Comparison of ENCODE assay signal across 17 cellular contexts in the genomic region with DNA sequence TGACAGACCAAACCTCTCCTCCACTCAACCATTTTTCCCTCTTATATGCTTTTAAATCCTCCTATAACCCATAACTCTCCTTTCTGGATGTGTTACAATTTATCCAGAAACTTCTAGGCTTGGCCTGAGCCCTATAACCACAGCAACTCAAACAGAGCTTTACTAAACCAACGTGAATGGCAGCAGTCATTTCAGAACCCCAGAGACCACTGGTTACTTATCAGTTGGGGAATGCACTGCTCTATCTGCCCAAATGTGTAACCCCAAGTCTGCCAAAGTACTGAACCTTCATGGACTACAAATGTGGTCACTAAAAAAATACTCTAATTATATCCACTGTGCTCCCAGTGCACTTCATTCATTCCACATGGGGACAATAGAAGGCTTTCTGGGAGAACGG. TPM values are rescaled to one million over a fixed set of nuclear protein-coding genes. Genes with fewer than 3 reads are reported as not detected.
DNase-seq lines count a peak whose midpoint lies in the region; ATAC-seq and TF ChIP-seq lines count a peak whose summit lies in the region.
"Had no signal": no experiment of that assay in that cellular context is flagged by ENCODE, and none has a peak within 500 bp of the region (broad histone marks: within the 10 kb centered on the region; RNA-seq: fewer than 3 reads in every experiment).

No MANE protein-coding gene starts in this region.

- no peaks in the 10 kb centered on the region for H3K9me3 Mint-ChIP-seq in activated naive CD4-positive, alpha-beta T cell treated with anti-CD3 and anti-CD28 coated beads for 36 hours
- no peaks in the 10 kb centered on the region for H3K9me3 Mint-ChIP-seq in Caco-2 (ENCODE audit: unreplicated experiment)
- no peaks in the 10 kb centered on the region for H3K9me3 Mint-ChIP-seq in activated CD8-positive, alpha-beta T cell treated with anti-CD3 and anti-CD28 coated beads, Interleukin-2, amount 10 ng/mL, durations not matched to agents 7 days and 5 days (ENCODE audit: insufficient read depth)
- no peaks in the 10 kb centered on the region for H3K9me3 Mint-ChIP-seq in endothelial cell (ENCODE audit: unreplicated experiment)
- H3K9me3 Mint-ChIP-seq: CD8-positive, alpha-beta T cell had no signal

- CTCF ChIA-PET in activated naive CD4-positive, alpha-beta T cell treated with anti-CD3 and anti-CD28 coated beads for 36 hours (lab: Charles Lee): interaction anchor here (1.6 kb wide), 1 partner anchor 9 kb away, joined by 4 read pairs; no protein-coding TSS in a partner anchor
- CTCF ChIA-PET in Caco-2 (lab: Charles Lee): no interaction called here
- CTCF ChIA-PET in activated CD8-positive, alpha-beta T cell treated with anti-CD3 and anti-CD28 coated beads, Interleukin-2, amount 10 ng/mL, durations not matched to agents 7 days and 5 days (lab: Charles Lee): interaction anchor here (0.9 to 1.8 kb wide), 5 partner anchors 14 to 321 kb away, joined by 3 to 6 read pairs (median 3); a partner anchor contains a TSS

- no peaks in the 10 kb centered on the region; the same call in 1 of the 2 replicates for H3K4me1 ChIP-seq in Caco-2

- intact Hi-C loops in activated naive CD4-positive, alpha-beta T cell treated with anti-CD3 and anti-CD28 coated beads for 36 hours (cut with micrococcal nuclease): no loop called here
- intact Hi-C loops in Caco-2 (cut with micrococcal nuclease; ENCODE audit: unreplicated experiment): no loop called here

- no peaks in the 10 kb centered on the region for H3K27me3 Mint-ChIP-seq in activated naive CD4-positive, alpha-beta T cell treated with anti-CD3 and anti-CD28 coated beads for 36 hours (ENCODE audit: low read depth)
- H3K27me3 Mint-ChIP-seq in Caco-2 (ENCODE audit: insufficient read depth, unreplicated experiment) (no peaks in the 10 kb centered on the region), endothelial cell (ENCODE audit: unreplicated experiment) (peaks cover 1% of the 10 kb centered on the region)
- no peaks in the 10 kb centered on the region for H3K27me3 Mint-ChIP-seq in activated CD8-positive, alpha-beta T cell treated with anti-CD3 and anti-CD28 coated beads, Interleukin-2, amount 10 ng/mL, durations not matched to agents 7 days and 5 days (ENCODE audit: low read depth)

- H3K27ac Mint-ChIP-seq in activated naive CD4-positive, alpha-beta T cell treated with anti-CD3 and anti-CD28 coated beads for 36 hours: peak overlapping the region; percentile 3
- no peak overlapping the region for H3K27ac Mint-ChIP-seq in Caco-2 (ENCODE audit: unreplicated experiment)
- peak overlapping the region; percentile 7 for H3K27ac Mint-ChIP-seq in activated CD8-positive, alpha-beta T cell treated with anti-CD3 and anti-CD28 coated beads, Interleukin-2, amount 10 ng/mL, durations not matched to agents 7 days and 5 days
- peak overlapping the region; percentile 15 for H3K27ac Mint-ChIP-seq in endothelial cell (ENCODE audit: unreplicated experiment)
- H3K27ac Mint-ChIP-seq: CD8-positive, alpha-beta T cell had no signal

- peaks cover under 1% of the 10 kb centered on the region; the same call in 1 of the 2 replicates for H3K36me3 ChIP-seq in Caco-2 (ENCODE audit: control insufficient read depth, insufficient read depth, low read length)

- no peaks in the 10 kb centered on the region for H3K4me1 Mint-ChIP-seq in activated naive CD4-positive, alpha-beta T cell treated with anti-CD3 and anti-CD28 coated beads for 36 hours (ENCODE audit: low read depth)
- H3K4me1 Mint-ChIP-seq in Caco-2 (ENCODE audit: low read depth, unreplicated experiment) (no peaks in the 10 kb centered on the region), endothelial cell (ENCODE audit: unreplicated experiment) (no peaks in the 10 kb centered on the region)
- no peaks in the 10 kb centered on the region for H3K4me1 Mint-ChIP-seq in activated CD8-positive, alpha-beta T cell treated with anti-CD3 and anti-CD28 coated beads, Interleukin-2, amount 10 ng/mL, durations not matched to agents 7 days and 5 days (ENCODE audit: low read depth)

- TF ChIP-seq POLR2A in erythroblast (IDR thresholded peaks at IDR 0.05; ENCODE audit: low read length): no peak

- no peak for TF ChIP-seq CTCF in Caco-2 (IDR thresholded peaks at IDR 0.05; ENCODE audit: insufficient read depth in 1 of 2, low read depth in 1 of 2, low read length in 1 of 2, severe bottlenecking in 1 of 2, unreplicated experiment in 1 of 2)
- no peak for TF ChIP-seq CTCF in endothelial cell (IDR thresholded peaks at IDR 0.05; ENCODE audit: unreplicated experiment)

- no peak overlapping the region for H3K4me3 Mint-ChIP-seq in activated naive CD4-positive, alpha-beta T cell treated with anti-CD3 and anti-CD28 coated beads for 36 hours
- H3K4me3 Mint-ChIP-seq in Caco-2 (ENCODE audit: unreplicated experiment) (no peak overlapping the region), endothelial cell (ENCODE audit: unreplicated experiment) (no peak overlapping the region)
- H3K4me3 Mint-ChIP-seq in activated CD8-positive, alpha-beta T cell treated with anti-CD3 and anti-CD28 coated beads, Interleukin-2, amount 10 ng/mL, durations not matched to agents 7 days and 5 days: no peak overlapping the region
- H3K4me3 Mint-ChIP-seq: CD8-positive, alpha-beta T cell had no signal

- H3K36me3 Mint-ChIP-seq in activated naive CD4-positive, alpha-beta T cell treated with anti-CD3 and anti-CD28 coated beads for 36 hours (ENCODE audit: low read depth): peaks cover 50% of the 10 kb centered on the region
- H3K36me3 Mint-ChIP-seq in Caco-2 (ENCODE audit: insufficient read depth, unreplicated experiment): peaks cover 86% of the 10 kb centered on the region
- peaks cover 49% of the 10 kb centered on the region for H3K36me3 Mint-ChIP-seq in activated CD8-positive, alpha-beta T cell treated with anti-CD3 and anti-CD28 coated beads, Interleukin-2, amount 10 ng/mL, durations not matched to agents 7 days and 5 days (ENCODE audit: low read depth)
- peaks cover 26% of the 10 kb centered on the region for H3K36me3 Mint-ChIP-seq in endothelial cell (ENCODE audit: low read depth, unreplicated experiment)

- no peak for DNase-seq in activated naive CD4-positive, alpha-beta T cell treated with anti-CD3 and anti-CD28 coated beads for 36 hours
- no peak for DNase-seq in activated naive CD4-positive, alpha-beta T cell treated with Interleukin-2 at 50 U/mL for 16 hours
- DNase-seq in Caco-2 (no peak), endothelial cell (ENCODE audit: low spot score) (no peak), iPS-NIHi7 (ENCODE audit: extremely low spot score) (no peak), erythroblast (lab: John Stamatoyannopoulos, UW) (no peak), dermis blood vessel endothelial cell (no peak)
- DNase-seq in activated CD8-positive, alpha-beta T cell treated with anti-CD3 and anti-CD28 coated beads, Interleukin-2, amount 10 ng/mL, durations not matched to agents 7 days and 5 days: no peak
- DNase-seq: ACHN; CD8-positive, alpha-beta T cell; MG63; NCI-H1092 treated with DMSO at 0.1 percent for 48 hours; NCI-H1694; NCI-H2107; NCI-H226; NCI-H526 treated with DMSO at 0.1 percent for 48 hours; PC-3 had no signal

- BruUV-seq in Caco-2 (replicated peaks; lab: Mats Ljungman, UMichigan): TSS peak; percentile 24

- no peaks in the 10 kb centered on the region for H3K9me3 ChIP-seq in Caco-2
- H3K9me3 ChIP-seq: MG63 had no signal

- POLR2A ChIA-PET in Caco-2 (lab: Charles Lee): no interaction called here
- POLR2A ChIA-PET in activated CD8-positive, alpha-beta T cell treated with anti-CD3 and anti-CD28 coated beads, Interleukin-2, amount 10 ng/mL, durations not matched to agents 7 days and 5 days (lab: Charles Lee): no interaction called here

- no peaks in the 10 kb centered on the region for H3K27me3 ChIP-seq in Caco-2 (replicated peaks; ENCODE audit: control insufficient read depth, insufficient read depth, low read length)
- H3K27me3 ChIP-seq: MG63 had no signal

- ATAC-seq in activated CD8-positive, alpha-beta T cell treated with anti-CD3 and anti-CD28 coated beads, Interleukin-2, amount 10 ng/mL, durations not matched to agents 7 days and 5 days: no peak
- ATAC-seq: CD8-positive, alpha-beta T cell; PC-3 had no signal

- H3K4me3 ChIP-seq in Caco-2 (ENCODE audit: low read depth, low read length): no peak overlapping the region
- H3K4me3 ChIP-seq: MG63 had no signal

RNA-seq across cellular contexts. Expression of a gene that starts 42.0 kb away (rescaled TPM):
- total RNA-seq in activated naive CD4-positive, alpha-beta T cell treated with anti-CD3 and anti-CD28 coated beads for 36 hours: 10 to 100 TPM; 52.4 to 55.7 TPM
- total RNA-seq in Caco-2 (2022) (41.0 and 42.3 TPM in 2 replicates), endothelial cell (ENCODE audit: unreplicated experiment) (23.4 TPM), dermis blood vessel endothelial cell (19.2 and 27.4 TPM in 2 replicates)
- 10 to 100 TPM; 27.5 to 31.2 TPM for total RNA-seq in activated CD8-positive, alpha-beta T cell treated with anti-CD3 and anti-CD28 coated beads, Interleukin-2, amount 10 ng/mL, durations not matched to agents 7 days and 5 days

RNA-seq across cellular contexts. Expression of a gene that starts 53.3 kb away (rescaled TPM):
- 100 to 1,000 TPM; 101 to 107 TPM for total RNA-seq in activated naive CD4-positive, alpha-beta T cell treated with anti-CD3 and anti-CD28 coated beads for 36 hours
- 226 and 231 TPM in 2 replicates for total RNA-seq in Caco-2 (2022)
- 100 to 1,000 TPM; 134 to 145 TPM for total RNA-seq in activated CD8-positive, alpha-beta T cell treated with anti-CD3 and anti-CD28 coated beads, Interleukin-2, amount 10 ng/mL, durations not matched to agents 7 days and 5 days
- 150 TPM for total RNA-seq in endothelial cell (ENCODE audit: unreplicated experiment)
- total RNA-seq in dermis blood vessel endothelial cell: 70.2 and 92.7 TPM in 2 replicates

RNA-seq across cellular contexts. Expression of a gene that starts 53.6 kb away (rescaled TPM):
- total RNA-seq in activated naive CD4-positive, alpha-beta T cell treated with anti-CD3 and anti-CD28 coated beads for 36 hours: 10 to 100 TPM; 12.7 to 13.4 TPM
- total RNA-seq in Caco-2 (2022): 10.3 and 11.0 TPM in 2 replicates
- total RNA-seq in activated CD8-positive, alpha-beta T cell treated with anti-CD3 and anti-CD28 coated beads, Interleukin-2, amount 10 ng/mL, durations not matched to agents 7 days and 5 days: 10 to 100 TPM; 12.7 to 13.1 TPM
- total RNA-seq in endothelial cell (ENCODE audit: unreplicated experiment): 8.2 TPM
- total RNA-seq in dermis blood vessel endothelial cell: 3.1 and 5.1 TPM in 2 replicates

RNA-seq across cellular contexts. Expression of a gene that starts 58.8 kb away (rescaled TPM):
- total RNA-seq in activated naive CD4-positive, alpha-beta T cell treated with anti-CD3 and anti-CD28 coated beads for 36 hours: 10 to 100 TPM; 49.6 to 55.7 TPM
- total RNA-seq in Caco-2 (2022): 25.5 and 26.5 TPM in 2 replicates
- total RNA-seq in activated CD8-positive, alpha-beta T cell treated with anti-CD3 and anti-CD28 coated beads, Interleukin-2, amount 10 ng/mL, durations not matched to agents 7 days and 5 days: 10 to 100 TPM; 54.6 to 55.9 TPM
- total RNA-seq in endothelial cell (ENCODE audit: unreplicated experiment): 38.8 TPM
- total RNA-seq in dermis blood vessel endothelial cell: 37.9 and 43.2 TPM in 2 replicates
